10 cellular contexts compared by ENCODE assay signal in the genomic region with DNA sequence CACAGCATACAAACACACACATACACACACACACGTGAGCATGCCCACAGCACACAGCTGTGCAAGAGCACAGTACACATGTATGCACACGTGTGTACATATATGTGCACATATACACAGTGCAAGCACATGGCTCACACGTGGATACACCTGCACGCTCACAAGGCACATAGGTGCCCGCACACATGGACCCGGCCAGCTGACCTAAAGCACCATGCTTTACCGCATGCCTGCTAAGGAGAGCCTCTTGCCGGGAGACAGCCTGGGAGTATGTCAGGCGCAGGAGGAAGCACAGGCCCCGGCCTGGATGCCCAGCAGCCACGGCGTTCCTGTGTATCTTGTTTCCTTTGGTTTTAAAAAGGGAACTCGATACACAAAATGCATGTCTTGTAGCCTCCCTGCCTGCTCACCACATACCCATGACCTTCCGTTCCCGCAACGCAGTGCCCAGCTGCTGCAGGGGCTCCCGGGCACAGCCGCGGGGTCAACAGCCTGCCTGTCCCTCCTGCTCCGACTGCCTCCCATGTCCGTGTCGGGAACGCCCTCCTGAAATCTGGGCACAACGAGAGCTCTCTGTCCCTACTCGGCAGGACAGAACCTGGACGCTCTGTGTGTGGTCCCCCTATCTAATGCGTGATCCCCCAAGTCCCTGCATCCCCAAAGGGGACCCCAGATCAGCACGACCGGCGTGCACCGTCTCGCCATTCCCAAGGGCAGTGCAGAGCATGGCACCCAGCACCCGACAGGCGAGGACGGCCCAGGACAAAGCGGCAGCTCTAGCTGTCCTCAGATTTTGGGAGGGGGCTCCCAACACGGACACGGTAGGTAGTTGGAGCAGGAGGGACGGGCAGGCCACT. TPM values are rescaled to one million over a fixed set of nuclear protein-coding genes. Genes with fewer than 3 reads are reported as not detected.
DNase-seq lines count a peak whose midpoint lies in the region; ATAC-seq and TF ChIP-seq lines count a peak whose summit lies in the region.
"Had no signal": no experiment of that assay in that cellular context is flagged by ENCODE, and none has a peak within 500 bp of the region (broad histone marks: within the 10 kb centered on the region; RNA-seq: fewer than 3 reads in every experiment).

No MANE protein-coding gene starts in this region.

- peaks cover 65% of the 10 kb centered on the region for H3K4me1 Mint-ChIP-seq in activated CD4-positive, alpha-beta T cell treated with anti-CD3 and anti-CD28 coated beads, Interleukin-2, amount 10 ng/mL, durations not matched to agents 7 days and 5 days
- peaks cover 70% of the 10 kb centered on the region for H3K4me1 Mint-ChIP-seq in activated CD8-positive, alpha-beta T cell treated with anti-CD3 and anti-CD28 coated beads for 36 hours (ENCODE audit: low read depth)

- POLR2A ChIA-PET in activated CD4-positive, alpha-beta T cell treated with anti-CD3 and anti-CD28 coated beads, Interleukin-2, amount 10 ng/mL, durations not matched to agents 7 days and 5 days (lab: Charles Lee), result no interaction called here
- POLR2A ChIA-PET in activated CD8-positive, alpha-beta T cell treated with anti-CD3 and anti-CD28 coated beads for 36 hours (lab: Charles Lee), result interaction anchor here (1.2 kb wide), 1 partner anchor 59 kb away, joined by 3 read pairs; no protein-coding TSS in a partner anchor

- peaks cover 53% of the 10 kb centered on the region for H3K36me3 Mint-ChIP-seq in activated CD4-positive, alpha-beta T cell treated with anti-CD3 and anti-CD28 coated beads, Interleukin-2, amount 10 ng/mL, durations not matched to agents 7 days and 5 days (ENCODE audit: low read depth)
- H3K36me3 Mint-ChIP-seq in activated CD8-positive, alpha-beta T cell treated with anti-CD3 and anti-CD28 coated beads for 36 hours (ENCODE audit: low read depth), result peaks cover 2% of the 10 kb centered on the region

- CTCF ChIA-PET in activated CD4-positive, alpha-beta T cell treated with anti-CD3 and anti-CD28 coated beads, Interleukin-2, amount 10 ng/mL, durations not matched to agents 7 days and 5 days (lab: Charles Lee), result interaction anchor here (1.3 to 1.8 kb wide), 2 partner anchors 32 to 184 kb away, joined by 3 to 4 read pairs; no protein-coding TSS in a partner anchor
- CTCF ChIA-PET in activated CD8-positive, alpha-beta T cell treated with anti-CD3 and anti-CD28 coated beads for 36 hours (lab: Charles Lee), result no interaction called here

- DNase-seq in activated CD4-positive, alpha-beta T cell treated with anti-CD3 and anti-CD28 coated beads, Interleukin-2, amount 10 ng/mL, durations not matched to agents 7 days and 5 days, result no peak
- DNase-seq in activated CD4-positive, alpha-beta T cell treated with anti-CD3 and anti-CD28 coated beads for 48 hours, result no peak
- peak; percentile 20 for DNase-seq in activated CD8-positive, alpha-beta T cell treated with anti-CD3 and anti-CD28 coated beads for 36 hours
- DNase-seq in left kidney (ENCODE audit: low read depth, low spot score), result peak; percentile 85
- DNase-seq in substantia nigra (lab: John Stamatoyannopoulos, UW), result peak in 3 of 49 donors; percentile 9 to 32 (median 17)
- no peak for DNase-seq in NCI-H524 (lab: John Stamatoyannopoulos, UW)
- DNase-seq: ACHN, amniotic stem cell had no signal

- no peak for ATAC-seq in activated CD8-positive, alpha-beta T cell treated with anti-CD3 and anti-CD28 coated beads for 36 hours
- ATAC-seq in GM21723 (IDR thresholded peaks at IDR 0.05; ENCODE audit: unreplicated experiment) (no peak), GM21423 (IDR thresholded peaks at IDR 0.05; ENCODE audit: unreplicated experiment) (no peak)

- peak overlapping the region; percentile 47 for H3K27ac ChIP-seq in substantia nigra (ENCODE audit: low read depth, low read length, poor library complexity, severe bottlenecking)

- no peaks in the 10 kb centered on the region for H3K27me3 Mint-ChIP-seq in activated CD4-positive, alpha-beta T cell treated with anti-CD3 and anti-CD28 coated beads, Interleukin-2, amount 10 ng/mL, durations not matched to agents 7 days and 5 days
- H3K27me3 Mint-ChIP-seq in activated CD8-positive, alpha-beta T cell treated with anti-CD3 and anti-CD28 coated beads for 36 hours, result no peaks in the 10 kb centered on the region

- no peak for TF ChIP-seq CTCF in activated CD8-positive, alpha-beta T cell treated with anti-CD3 and anti-CD28 coated beads for 36 hours (IDR thresholded peaks at IDR 0.05)

- H3K4me3 Mint-ChIP-seq in activated CD4-positive, alpha-beta T cell treated with anti-CD3 and anti-CD28 coated beads, Interleukin-2, amount 10 ng/mL, durations not matched to agents 7 days and 5 days, result peak overlapping the region; percentile 66
- H3K4me3 Mint-ChIP-seq in activated CD8-positive, alpha-beta T cell treated with anti-CD3 and anti-CD28 coated beads for 36 hours, result peak overlapping the region; percentile 22

- H3K9me3 Mint-ChIP-seq in activated CD4-positive, alpha-beta T cell treated with anti-CD3 and anti-CD28 coated beads, Interleukin-2, amount 10 ng/mL, durations not matched to agents 7 days and 5 days, result no peaks in the 10 kb centered on the region
- H3K9me3 Mint-ChIP-seq in activated CD8-positive, alpha-beta T cell treated with anti-CD3 and anti-CD28 coated beads for 36 hours, result no peaks in the 10 kb centered on the region

- H3K27ac Mint-ChIP-seq in activated CD4-positive, alpha-beta T cell treated with anti-CD3 and anti-CD28 coated beads, Interleukin-2, amount 10 ng/mL, durations not matched to agents 7 days and 5 days, result peak overlapping the region; percentile 98
- peak overlapping the region; percentile 81 for H3K27ac Mint-ChIP-seq in activated CD8-positive, alpha-beta T cell treated with anti-CD3 and anti-CD28 coated beads for 36 hours

- intact Hi-C loops in activated CD8-positive, alpha-beta T cell treated with anti-CD3 and anti-CD28 coated beads for 36 hours (cut with micrococcal nuclease), result no loop called here

RNA-seq across cellular contexts. Expression of a gene that starts 3.6 kb away (rescaled TPM):
- 100 to 1,000 TPM; 102 to 120 TPM for total RNA-seq in activated CD4-positive, alpha-beta T cell treated with anti-CD3 and anti-CD28 coated beads, Interleukin-2, amount 10 ng/mL, durations not matched to agents 7 days and 5 days
- total RNA-seq in activated CD8-positive, alpha-beta T cell treated with anti-CD3 and anti-CD28 coated beads for 36 hours, result 10 to 100 TPM; 21.6 to 24.8 TPM

Comparison
In these comparisons a context has a peak if more than half of its experiments do, and no peak if none do; other contexts are left out.
1. DNase-seq: peak in activated CD8-positive, alpha-beta T cell treated with anti-CD3 and anti-CD28 coated beads for 36 hours (single experiment) and left kidney (single experiment); none in activated CD4-positive, alpha-beta T cell treated with anti-CD3 and anti-CD28 coated beads, Interleukin-2, amount 10 ng/mL, durations not matched to agents 7 days and 5 days (single experiment), activated CD4-positive, alpha-beta T cell treated with anti-CD3 and anti-CD28 coated beads for 48 hours (single experiment) and NCI-H524 (0 of 2).
2. RNA of a gene that starts 3.6 kb away (total RNA-seq): 102 to 120 TPM in activated CD4-positive, alpha-beta T cell treated with anti-CD3 and anti-CD28 coated beads, Interleukin-2, amount 10 ng/mL, durations not matched to agents 7 days and 5 days; 21.6 to 24.8 TPM in activated CD8-positive, alpha-beta T cell treated with anti-CD3 and anti-CD28 coated beads for 36 hours; every median in the first group is over 4 times any median in the second.